ENCODE assay signal across 8 cellular contexts in the genomic region with DNA sequence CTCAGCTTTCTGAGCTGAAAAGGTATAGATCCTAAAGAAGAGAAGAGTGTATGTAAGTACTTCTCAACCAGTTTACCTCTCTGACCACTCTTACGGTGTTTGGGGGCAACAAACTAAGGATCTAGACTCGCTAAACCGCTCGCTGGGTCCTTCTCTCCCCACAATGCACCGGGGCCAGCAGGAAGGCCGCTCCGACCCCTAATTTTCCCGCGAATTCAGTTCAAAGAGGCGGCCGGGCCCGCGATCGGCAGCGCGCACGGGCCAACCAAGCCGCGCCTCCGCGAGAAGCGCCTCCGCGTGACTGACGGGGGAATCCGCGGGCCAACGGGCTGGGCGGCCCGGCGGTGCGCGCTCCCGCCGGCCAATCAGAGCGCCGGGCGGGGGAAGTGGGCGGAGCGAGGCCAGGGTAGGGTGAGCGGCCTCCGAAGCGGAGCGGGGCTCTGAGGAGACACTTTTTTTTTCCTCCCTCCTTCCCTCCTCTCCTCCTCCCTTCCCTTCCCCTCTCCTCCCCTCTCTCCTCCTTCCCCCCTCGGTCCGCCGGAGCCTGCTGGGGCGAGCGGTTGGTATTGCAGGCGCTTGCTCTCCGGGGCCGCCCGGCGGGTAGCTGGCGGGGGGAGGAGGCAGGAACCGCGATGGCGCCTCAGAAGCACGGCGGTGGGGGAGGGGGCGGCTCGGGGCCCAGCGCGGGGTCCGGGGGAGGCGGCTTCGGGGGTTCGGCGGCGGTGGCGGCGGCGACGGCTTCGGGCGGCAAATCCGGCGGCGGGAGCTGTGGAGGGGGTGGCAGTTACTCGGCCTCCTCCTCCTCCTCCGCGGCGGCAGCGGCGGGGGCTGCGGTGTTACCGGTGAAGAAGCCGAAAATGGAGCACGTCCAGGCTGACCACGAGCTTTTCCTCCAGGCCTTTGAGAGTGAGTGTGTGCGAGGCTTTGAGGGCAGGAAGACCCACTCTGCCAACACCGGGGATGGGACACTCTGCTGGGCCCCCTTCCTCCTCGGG. TPM values are rescaled to one million over a fixed set of nuclear protein-coding genes. Genes with fewer than 3 reads are reported as not detected.
DNase-seq lines count a peak whose midpoint lies in the region; ATAC-seq and TF ChIP-seq lines count a peak whose summit lies in the region.
"Not testable (repeated sequence)": the region's sequence is repeated elsewhere in the genome, so short reads cannot be mapped to it uniquely, and the experiment has no call there.

A gene (plus strand): TSS at position 393 of the 995 bp plus-strand sequence. CDS start 240 bp downstream, at position 633.

- ATAC-seq in GM18907 (IDR thresholded peaks at IDR 0.05; ENCODE audit: unreplicated experiment) (peak; percentile 90), HG03139 (IDR thresholded peaks at IDR 0.05; ENCODE audit: unreplicated experiment) (peak; percentile 90)

- H3K9me3 ChIP-seq in AG04450 (ENCODE audit: control insufficient read depth, insufficient read depth, low read length); WERI-Rb-1 (ENCODE audit: severe bottlenecking); breast epithelium: not testable (repeated sequence)

- H3K4me3 ChIP-seq in AG04450 (ENCODE audit: low read depth, low read length): peak within 1 kb of the TSS; percentile 76
- H3K4me3 ChIP-seq in WERI-Rb-1 (ENCODE audit: low read depth, low read length): peak within 1 kb of the TSS; percentile 71
- peak within 1 kb of the TSS; percentile 66 to 86 (median 85) for H3K4me3 ChIP-seq in breast epithelium
- H3K4me3 ChIP-seq in skin epidermis: peak within 1 kb of the TSS; percentile 80 to 96 (median 90)

- not testable (repeated sequence) for H3K27me3 ChIP-seq in AG04450 (ENCODE audit: control insufficient read depth, insufficient read depth, low read length); WERI-Rb-1 (ENCODE audit: insufficient read depth, low read depth, severe bottlenecking); breast epithelium

- H3K4me1 ChIP-seq in breast epithelium: not testable (repeated sequence)

- POLR2A ChIA-PET in AG04450 (lab: Yijun Ruan, JAX): interaction anchor here (0.6 kb wide), 1 partner anchor 52 kb away, joined by 3 read pairs; no protein-coding TSS in a partner anchor

- not testable (repeated sequence) for TF ChIP-seq CTCF in AG04450 (IDR thresholded peaks at IDR 0.05; ENCODE audit: low read depth, low read length); WERI-Rb-1 (IDR thresholded peaks at IDR 0.05; ENCODE audit: low read depth, low read length); breast epithelium (IDR thresholded peaks at IDR 0.05)

- DNase-seq in AG04450 (ENCODE audit: low read depth, low spot score) (peak; percentile 61), NCI-H2227 treated with DMSO at 0.1 percent for 48 hours (lab: John Stamatoyannopoulos, UW) (peak; percentile 68), WERI-Rb-1 (peak; percentile 88), breast epithelium (ENCODE audit: low spot score in 2 of 2) (peak; percentile 71 to 75), iPS-NIHi7 (ENCODE audit: extremely low spot score) (peak; percentile 60)

- H3K36me3 ChIP-seq in WERI-Rb-1, breast epithelium: not testable (repeated sequence)

- not testable (repeated sequence) for TF ChIP-seq POLR2A in breast epithelium (IDR thresholded peaks at IDR 0.05)

- intact Hi-C loops in breast epithelium (cut with DNase I; ENCODE audit: low total_unique reads): not testable (repeated sequence)

- CTCF ChIA-PET in AG04450 (lab: Charles Lee): not testable (repeated sequence)

- H3K27ac ChIP-seq in AG04450 (ENCODE audit: low read depth, low read length) (peak within 1 kb of the TSS; percentile 68), WERI-Rb-1 (peak within 1 kb of the TSS; percentile 94), breast epithelium (peak within 1 kb of the TSS; percentile 86 to 90), skin epidermis (peak within 1 kb of the TSS; percentile 23 to 96 (median 88))

RNA-seq across cellular contexts. Expression of the gene that starts here (rescaled TPM):
- 16.4 and 24.1 TPM in 2 replicates for polyA plus RNA-seq in AG04450 (2011; rRNA removed)
- 6.7 and 14.0 TPM in 2 replicates for polyA minus RNA-seq in AG04450 (2011; rRNA and poly(A)+ RNA removed)
- 10 to 100 TPM; 17.9 to 25.9 (median 21.0) TPM for total RNA-seq in breast epithelium

Comparison
In these comparisons a context has a peak if more than half of its experiments do, and no peak if none do; other contexts are left out.
1. Peak in every context shown above with its lines: DNase-seq, ATAC-seq, H3K4me3 ChIP-seq and H3K27ac ChIP-seq.